Comparison of ENCODE assay signal across 14 cellular contexts in genomic region chr12:95884998-95885397, GRCh38. TPM values are rescaled to one million over a fixed set of nuclear protein-coding genes. Genes with fewer than 3 reads are reported as not detected.
"Had no signal": no experiment of that assay in that cellular context is flagged by ENCODE, and none has a peak within 500 bp of the region (broad histone marks: within the 10 kb centered on the region; RNA-seq: fewer than 3 reads in every experiment).

No MANE protein-coding gene starts in this region.

- ATAC-seq: activated CD4-positive, alpha-beta T cell treated with anti-CD3 and anti-CD28 coated beads for 36 hours; activated naive CD8-positive, alpha-beta T cell treated with anti-CD3 and anti-CD28 coated beads, Interleukin-2, amount 50 U/mL, for 24 hours; effector memory CD8-positive, alpha-beta T cell; stimulated activated effector memory CD8-positive, alpha-beta T cell treated with anti-CD3 and anti-CD28 coated beads, Interleukin-12 subunit alpha, Interleukin-12 subunit beta, amount 100 ng/mL, for 72 hours had no signal

- DNase-seq: activated CD4-positive, alpha-beta memory T cell treated with anti-CD3 and anti-CD28 coated beads, Interleukin-2, amount 10 ng/mL, durations not matched to agents 7 days and 5 days; activated CD4-positive, alpha-beta T cell treated with anti-CD3 and anti-CD28 coated beads for 36 hours; activated naive CD4-positive, alpha-beta T cell; activated naive CD8-positive, alpha-beta T cell treated with anti-CD3 and anti-CD28 coated beads, Interleukin-2, amount 50 U/mL, for 24 hours; central memory CD4-positive, alpha-beta T cell; effector memory CD8-positive, alpha-beta T cell; erythroblast; glutamatergic neuron; naive B cell; thyroid gland had no signal

RNA-seq across cellular contexts. Expression of gene CCDC38, which starts 57.4 kb away (rescaled TPM):
- total RNA-seq: activated CD4-positive, alpha-beta memory T cell treated with anti-CD3 and anti-CD28 coated beads, Interleukin-2, amount 10 ng/mL, durations not matched to agents 7 days and 5 days; activated T-helper 1 cell treated with anti-CD3 and anti-CD28 coated beads, Interleukin-12 subunit alpha, Interleukin-12 subunit beta, Interleukin-2, Interleukin-4 antibody, amounts not matched to agents 30 ng/mL and 10 ng/mL and 1 ng/mL, durations not matched to agents 14 hours and 24 hours and 36 hours; smooth muscle cell; vagina had no signal
